Comparison of ENCODE assay signal across 8 cellular contexts in the genomic region with DNA sequence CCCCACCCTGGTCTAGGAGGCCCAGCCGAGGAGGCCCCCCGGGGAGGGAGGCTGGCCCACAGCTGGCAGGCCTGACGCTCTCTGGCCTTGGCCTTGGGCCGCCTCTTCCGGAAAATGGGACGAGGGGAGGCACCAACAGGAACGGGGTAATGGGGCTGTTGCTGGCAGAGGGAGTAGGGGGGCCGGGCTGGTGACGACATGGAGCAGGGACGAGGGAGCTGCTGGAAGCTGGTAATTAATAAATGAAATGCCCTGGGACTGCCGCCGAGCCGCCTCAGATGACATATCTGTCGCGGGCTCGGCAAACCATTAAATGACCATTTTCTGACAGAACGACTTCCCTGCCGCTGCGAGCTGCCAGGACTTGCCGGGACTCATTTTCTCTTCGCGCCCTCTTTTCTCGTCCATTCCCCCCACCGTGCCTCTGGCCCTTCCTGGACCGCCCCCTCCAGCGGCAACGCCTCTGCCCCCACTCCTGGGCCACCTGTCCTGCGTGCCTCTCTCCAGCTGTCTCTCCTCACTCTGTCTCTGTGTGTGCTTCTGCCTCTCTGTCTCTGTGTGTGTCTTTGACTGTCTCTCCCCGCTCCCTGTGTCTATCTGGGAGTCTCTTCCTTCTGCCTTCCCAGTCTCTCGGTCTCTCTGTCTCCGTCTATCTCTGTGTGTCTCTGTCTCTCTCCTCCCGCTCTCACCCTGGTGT.
DNase-seq lines count a peak whose midpoint lies in the region; ATAC-seq, FAIRE-seq and TF ChIP-seq lines count a peak whose summit lies in the region.
"Had no signal": no experiment of that assay in that cellular context is flagged by ENCODE, and none has a peak within 500 bp of the region (broad histone marks: within the 10 kb centered on the region; RNA-seq: fewer than 3 reads in every experiment).

No MANE protein-coding gene starts in this region.

- no peaks in the 10 kb centered on the region for H3K9me1 ChIP-seq in keratinocyte (ENCODE audit: control insufficient read depth, extremely low read depth, insufficient read depth, low read length)

- dilution Hi-C loops in mammary epithelial cell (cut with HindIII; ENCODE audit: low sequenced_read_pairs) (loop anchor here (5.0 kb wide), 3 partner anchors 39 to 84 kb away; no protein-coding TSS in a partner anchor), keratinocyte (cut with MboI; ENCODE audit: extremely low pct_ligation_motif_present, low sequenced_read_pairs) (no loop called here)

- peaks cover 30% of the 10 kb centered on the region for H3K27me3 ChIP-seq in HUES64 (ENCODE audit: insufficient read depth, low read length)
- peaks cover 2% of the 10 kb centered on the region for H3K27me3 ChIP-seq in mammary epithelial cell (ENCODE audit: insufficient read depth, low read length)
- peaks cover 46% of the 10 kb centered on the region for H3K27me3 ChIP-seq in keratinocyte (ENCODE audit: control insufficient read depth, extremely low read depth, insufficient read depth, low read length)
- peaks cover 72% of the 10 kb centered on the region for H3K27me3 ChIP-seq in skeletal muscle satellite cell (ENCODE audit: control insufficient read depth, insufficient read depth, low read length)

- H3K79me2 ChIP-seq in mammary epithelial cell (ENCODE audit: insufficient read depth, low read length) (no peaks in the 10 kb centered on the region), keratinocyte (ENCODE audit: control insufficient read depth, insufficient read depth, low read length) (no peaks in the 10 kb centered on the region)

- H3K4me1 ChIP-seq in HUES64 (ENCODE audit: insufficient read depth, low read length) (peaks cover 18% of the 10 kb centered on the region), mammary epithelial cell (ENCODE audit: insufficient read depth, low read length) (peaks cover 3% of the 10 kb centered on the region), keratinocyte (ENCODE audit: control insufficient read depth, extremely low read depth, insufficient read depth, low read length) (no peaks in the 10 kb centered on the region), skeletal muscle satellite cell (ENCODE audit: control insufficient read depth, insufficient read depth, low read length) (no peaks in the 10 kb centered on the region)

- no peak for FAIRE-seq in keratinocyte (lab: Jason Lieb, UNC)

- H3K9me3 ChIP-seq in HUES64 (ENCODE audit: insufficient read depth, low read depth, low read length) (no peaks in the 10 kb centered on the region), mammary epithelial cell (replicated peaks; ENCODE audit: insufficient read depth, low read length) (no peaks in the 10 kb centered on the region), keratinocyte (ENCODE audit: control insufficient read depth, low read depth, low read length) (no peaks in the 10 kb centered on the region), skeletal muscle satellite cell (replicated peaks; ENCODE audit: low read length) (no peaks in the 10 kb centered on the region)

- DNase-seq in mammary epithelial cell (no peak), keratinocyte (ENCODE audit: low read depth, low spot score) (no peak), activated gamma-delta T cell (lab: John Stamatoyannopoulos, UW) (no peak)
- DNase-seq: activated CD8-positive, alpha-beta memory T cell treated with anti-CD3 and anti-CD28 coated beads, Interleukin-2, amount 50 U/mL, for 48 hours had no signal

- H3K9ac ChIP-seq in HUES64 (ENCODE audit: low read depth, low read length) = no peak overlapping the region
- no peak overlapping the region for H3K9ac ChIP-seq in mammary epithelial cell (ENCODE audit: insufficient read depth, low read length)
- H3K9ac ChIP-seq in keratinocyte (ENCODE audit: control insufficient read depth, extremely low read depth, insufficient read depth, low read length) = no peak overlapping the region
- H3K9ac ChIP-seq in skeletal muscle satellite cell (ENCODE audit: low read depth, low read length) = no peak overlapping the region

- CTCF ChIA-PET in mammary epithelial cell (lab: Charles Lee; ENCODE audit: low non-redundant PET) = no interaction called here

- in situ Hi-C loops in mammary epithelial cell (cut with MboI; ENCODE audit: low sequenced_read_pairs in 2 of 2) = no loop called here

- H3K36me3 ChIP-seq in HUES64 (ENCODE audit: insufficient read depth, low read length) = no peaks in the 10 kb centered on the region
- H3K36me3 ChIP-seq in mammary epithelial cell (ENCODE audit: insufficient read depth, low read length) = no peaks in the 10 kb centered on the region
- no peaks in the 10 kb centered on the region for H3K36me3 ChIP-seq in keratinocyte (ENCODE audit: control insufficient read depth in 2 of 2, extremely low read depth in 1 of 2, insufficient read depth in 2 of 2, low read length in 2 of 2)
- no peaks in the 10 kb centered on the region for H3K36me3 ChIP-seq in skeletal muscle satellite cell (ENCODE audit: insufficient read depth, low read length)

- H3K27ac ChIP-seq in HUES64 (ENCODE audit: low read depth, low read length) (no peak overlapping the region), mammary epithelial cell (ENCODE audit: insufficient read depth, low read depth, low read length) (no peak overlapping the region), keratinocyte (ENCODE audit: control insufficient read depth, insufficient read depth, low read length) (no peak overlapping the region)

- 28% methylated on average over 32 of the region's 32 CpGs for WGBS in HUES64
- WGBS in mammary epithelial cell (ENCODE audit: low coverage, missing lambda C conversion rate) = 16% methylated on average over 9 of the region's 32 CpGs

- H3K4me3 ChIP-seq in HUES64 (ENCODE audit: low read length) (peak overlapping the region; percentile 54), mammary epithelial cell (replicated peaks in 1 of 3; ENCODE audit: insufficient read depth in 1 of 3, low read depth in 2 of 3, low read length in 3 of 3) (peak overlapping the region in 1 of 3 experiments; percentile 24), keratinocyte (ENCODE audit: control insufficient read depth in 2 of 3, extremely low read depth in 1 of 3, insufficient read depth in 2 of 3, low read depth in 1 of 3, low read length in 3 of 3) (peak overlapping the region in 1 of 3 experiments; percentile 51), skeletal muscle satellite cell (ENCODE audit: low read length) (no peak overlapping the region)

- intact Hi-C loops in mammary epithelial cell (cut with micrococcal nuclease) = no loop called here

- TF ChIP-seq CTCF in mammary epithelial cell (conservative IDR thresholded peaks at IDR 0.05 in 1 of 2, IDR thresholded peaks at IDR 0.05 in 1 of 2; ENCODE audit: extremely low read depth in 1 of 2, insufficient read depth in 1 of 2, low read depth in 1 of 2, low read length in 2 of 2) (no peak), keratinocyte (optimal IDR thresholded peaks at IDR 0.05 in 1 of 3, IDR thresholded peaks at IDR 0.05 in 1 of 3, conservative IDR thresholded peaks at IDR 0.05 in 1 of 3; ENCODE audit: extremely low read depth in 1 of 3, insufficient read depth in 2 of 3, low read length in 3 of 3) (no peak)

- no TSS peak for BruUV-seq in mammary epithelial cell (replicated peaks; lab: Mats Ljungman, UMichigan)

- no peak for ATAC-seq in HG02798 (IDR thresholded peaks at IDR 0.05; ENCODE audit: poor library complexity, unreplicated experiment)
- ATAC-seq in HG03342 (IDR thresholded peaks at IDR 0.05; ENCODE audit: unreplicated experiment) = no peak

- H2AFZ ChIP-seq in mammary epithelial cell (ENCODE audit: low read depth, low read length) = peak overlapping the region; percentile 60
- peak overlapping the region; percentile 24 for H2AFZ ChIP-seq in keratinocyte (ENCODE audit: control insufficient read depth, low read length)

- peak overlapping the region; percentile 52 for H3K4me2 ChIP-seq in mammary epithelial cell (ENCODE audit: insufficient read depth, low read depth, low read length)
- peak overlapping the region; percentile 75 for H3K4me2 ChIP-seq in keratinocyte (ENCODE audit: control insufficient read depth, extremely low read depth, insufficient read depth, low read depth, low read length)
- H3K4me2 ChIP-seq in skeletal muscle satellite cell (ENCODE audit: low read length) = peak overlapping the region; percentile 37

- no peaks in the 10 kb centered on the region for H4K20me1 ChIP-seq in mammary epithelial cell (ENCODE audit: insufficient read depth, low read length)
- H4K20me1 ChIP-seq in keratinocyte (ENCODE audit: control insufficient read depth, extremely low read depth, insufficient read depth, low read length) = no peaks in the 10 kb centered on the region
